Comparison of ENCODE assay signal across 9 cellular contexts in the genomic region with DNA sequence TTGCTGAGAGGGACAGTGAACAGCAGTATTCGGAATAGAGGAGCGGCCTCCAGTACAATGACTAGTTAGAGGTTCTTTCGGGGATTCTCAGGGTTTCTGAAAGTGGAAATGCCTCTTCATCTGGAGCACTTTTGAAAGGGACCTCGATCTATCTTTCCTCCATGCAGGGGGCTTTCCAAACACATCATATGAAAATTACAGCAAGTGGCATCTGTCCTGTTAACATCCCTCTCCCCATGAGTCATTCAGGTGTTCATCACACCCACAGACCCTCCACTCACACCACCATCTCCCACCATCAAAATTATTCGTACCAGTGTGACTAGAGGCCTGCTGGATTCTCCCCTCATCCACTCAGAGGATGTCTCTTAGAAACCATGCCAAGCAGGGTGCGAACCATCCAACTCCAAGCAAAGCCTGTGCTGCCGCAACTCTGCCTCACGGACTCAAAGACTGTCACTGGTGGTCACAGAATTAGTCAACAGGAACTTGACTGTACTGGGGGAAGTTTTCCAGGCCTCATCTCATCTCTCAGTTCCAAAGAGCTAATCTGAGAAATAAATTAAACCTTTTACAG.
A peak's percentile ranks its signal among the peaks of the same experiment; 100 is the strongest.
DNase-seq lines count a peak whose midpoint lies in the region; ATAC-seq, FAIRE-seq and TF ChIP-seq lines count a peak whose summit lies in the region.
"Had no signal": no experiment of that assay in that cellular context is flagged by ENCODE, and none has a peak within 500 bp of the region (broad histone marks: within the 10 kb centered on the region; RNA-seq: fewer than 3 reads in every experiment).

No MANE protein-coding gene starts in this region.

- in situ Hi-C loops in GM12878 (cut with MboI) = no loop called here

- DNase-seq in GM12892 (ENCODE audit: insufficient read length) (peak; percentile 27), GM12878 (ENCODE audit: low read depth, low spot score) (peak; percentile 88), medulla oblongata (ENCODE audit: extremely low spot score) (no peak), progenitor cell of endocrine pancreas (ENCODE audit: low spot score, unreplicated experiment) (no peak), pancreas (no peak), erythroblast (lab: John Stamatoyannopoulos, UW) (no peak)
- DNase-seq: NCI-H774 had no signal

- H3K27me3 ChIP-seq in GM12878 (replicated peaks in 1 of 2; ENCODE audit: control insufficient read depth in 2 of 2, insufficient read depth in 2 of 2, low read length in 1 of 2) (no peaks in the 10 kb centered on the region), pancreas (no peaks in the 10 kb centered on the region)

- peak overlapping the region; percentile 72 for H2AFZ ChIP-seq in GM12878 (ENCODE audit: control insufficient read depth, low read depth, low read length)

- H3K9ac ChIP-seq in GM12878 (ENCODE audit: control insufficient read depth, insufficient read depth, low read length) = peak overlapping the region; percentile 69

- H3K4me3 Mint-ChIP-seq in progenitor cell of endocrine pancreas (ENCODE audit: low read depth) = no peak overlapping the region

- TSS peak; percentile 24 for BruUV-seq in GM12878 (replicated peaks; lab: Mats Ljungman, UMichigan)

- RAD21 ChIA-PET in GM12878 (lab: Charles Lee; ENCODE audit: unreplicated experiment) = interaction anchor here (0.6 to 1.9 kb wide), 8 partner anchors 10 to 114 kb away, joined by 3 to 7 read pairs (median 4); no protein-coding TSS in a partner anchor

- TF ChIP-seq POLR2A in GM12892 (IDR thresholded peaks at IDR 0.05; ENCODE audit: low read depth, low read length) = peak; percentile 30; the same call in 1 of the 2 replicates
- no peak for TF ChIP-seq POLR2A in GM12878 (IDR thresholded peaks at IDR 0.05; ENCODE audit: low read depth, low read length)
- TF ChIP-seq POLR2A in erythroblast (IDR thresholded peaks at IDR 0.05; ENCODE audit: low read length) = no peak

- H3K4me1 Mint-ChIP-seq in progenitor cell of endocrine pancreas (ENCODE audit: low read depth) = no peaks in the 10 kb centered on the region

- TF ChIP-seq CTCF in GM12878 (IDR thresholded peaks at IDR 0.05 in 2 of 3, conservative IDR thresholded peaks at IDR 0.05 in 1 of 3; ENCODE audit: control insufficient read depth in 2 of 3, extremely low read depth in 1 of 3, insufficient read depth in 1 of 3, low read depth in 3 of 3, low read length in 3 of 3) (no peak), progenitor cell of endocrine pancreas (IDR thresholded peaks at IDR 0.05; ENCODE audit: unreplicated experiment) (no peak), pancreas (IDR thresholded peaks at IDR 0.05) (no peak)

- H3K27ac ChIP-seq in GM12878 (ENCODE audit: control insufficient read depth, insufficient read depth) = peak overlapping the region; percentile 92
- H3K27ac ChIP-seq in pancreas = no peak overlapping the region

- FAIRE-seq in GM12892 (lab: Jason Lieb, UNC) (peak; percentile 98), GM12878 (lab: Jason Lieb, UNC) (peak; percentile 95), pancreas (lab: Jason Lieb, UNC) (no peak)

- H3K9me3 Mint-ChIP-seq in progenitor cell of endocrine pancreas (ENCODE audit: low read depth) = peaks cover 5% of the 10 kb centered on the region

- peaks cover 31% of the 10 kb centered on the region for H3K79me2 ChIP-seq in GM12878 (ENCODE audit: control insufficient read depth, insufficient read depth, low read length)

- H3K9me3 ChIP-seq in GM12878 (replicated peaks; ENCODE audit: control insufficient read depth, insufficient read depth, low read length) (peaks cover 15% of the 10 kb centered on the region; the same call in 2 of the 3 replicates), pancreas (no peaks in the 10 kb centered on the region)

- 4% methylated on average over 8 of the region's 8 CpGs for WGBS in GM12878 (ENCODE audit: insufficient coverage, insufficient replicate concordance, low lambda C conversion rate, missing lambda C conversion rate)
- WGBS in pancreas, 2 donors = 83 to 88% methylated on average over 8 of the region's 8 CpGs

- ATAC-seq in GM21526 (IDR thresholded peaks at IDR 0.05; ENCODE audit: low FRiP score, unreplicated experiment) = peak; percentile 85
- ATAC-seq in HG03565 (IDR thresholded peaks at IDR 0.05; ENCODE audit: unreplicated experiment) = peak; percentile 84
- peak; percentile 91 for ATAC-seq in GM12878
- no peak for ATAC-seq in pancreas

- TF ChIP-seq EP300 in GM12878 (IDR thresholded peaks at IDR 0.05; ENCODE audit: borderline replicate concordance in 1 of 2, control insufficient read depth in 1 of 2, low read depth in 2 of 2, low read length in 2 of 2) = peak; percentile 61 to 79

- peaks cover 20% of the 10 kb centered on the region for H3K4me1 ChIP-seq in GM12878 (ENCODE audit: control insufficient read depth, insufficient read depth, low read length)
- no peaks in the 10 kb centered on the region for H3K4me1 ChIP-seq in pancreas

- no peaks in the 10 kb centered on the region for H3K36me3 Mint-ChIP-seq in progenitor cell of endocrine pancreas (ENCODE audit: insufficient read depth)

- H3K4me2 ChIP-seq in GM12878 (ENCODE audit: control insufficient read depth, insufficient read depth) = peak overlapping the region; percentile 97

- intact Hi-C loops in GM12878 (cut with micrococcal nuclease; ENCODE audit: unreplicated experiment) (loop anchor here (1.0 to 5.0 kb wide), 3 partner anchors 25 to 341 kb away; no protein-coding TSS in a partner anchor), pancreas (cut with DNase I) (no loop called here)

- H3K4me3 ChIP-seq in GM12878 (peak overlapping the region; percentile 54), pancreas (no peak overlapping the region)

- TF ChIP-seq RAD21 in GM12878 (IDR thresholded peaks at IDR 0.05; ENCODE audit: insufficient read depth, low read depth, low read length) = no peak

- POLR2A ChIA-PET in GM12878 (lab: Charles Lee) = interaction anchor here (2.2 kb wide), 1 partner anchor 23 kb away, joined by 5 read pairs; no protein-coding TSS in a partner anchor

- CTCF ChIA-PET in GM12878 (lab: Yijun Ruan, JAX) = interaction anchor here (2.8 kb wide), 1 partner anchor 10 kb away, joined by 21 read pairs; no protein-coding TSS in a partner anchor

- no peak overlapping the region for H3K27ac Mint-ChIP-seq in progenitor cell of endocrine pancreas

- SMC1A ChIA-PET in GM12878 (lab: Charles Lee; ENCODE audit: uncharacterized antibody, unreplicated experiment) = interaction anchor here (0.7 to 4.5 kb wide), 13 partner anchors 10 to 177 kb away, joined by 3 to 25 read pairs (median 3); no protein-coding TSS in a partner anchor

- H3K27me3 Mint-ChIP-seq in progenitor cell of endocrine pancreas = no peaks in the 10 kb centered on the region

- H3K36me3 ChIP-seq in GM12878 (ENCODE audit: control insufficient read depth in 2 of 2, insufficient read depth in 2 of 2, low read length in 1 of 2) (peaks cover 0 to 2% of the 10 kb centered on the region in 2 experiments; a peak in 2 of 4 replicates), pancreas (no peaks in the 10 kb centered on the region)

- no peaks in the 10 kb centered on the region for H4K20me1 ChIP-seq in GM12878 (ENCODE audit: control insufficient read depth, insufficient read depth)

TF ChIP-seq in GM12878, 131 proteins besides CTCF, POLR2A, EP300 and RAD21 (continues in another document):
- TF ChIP-seq GABPA (IDR thresholded peaks at IDR 0.05; ENCODE audit: low read depth) (peak; percentile 22; the same call in 1 of the 2 replicates), MEF2A (IDR thresholded peaks at IDR 0.05; ENCODE audit: insufficient read depth, low read depth, low read length) (0 out of 2 replicates have a peak, but pooled peaks have one; percentile 4), FOXM1 (IDR thresholded peaks at IDR 0.05; ENCODE audit: low read depth, low read length) (peak; percentile 88), MTA2 (IDR thresholded peaks at IDR 0.05; ENCODE audit: low read depth) (peak; percentile 84), SREBF1 (IDR thresholded peaks at IDR 0.05; ENCODE audit: low read length) (no peak), HDGF (IDR thresholded peaks at IDR 0.05) (peak; percentile 72; the same call in 1 of the 2 replicates), POLR2AphosphoS5 (IDR thresholded peaks at IDR 0.05; ENCODE audit: low read length) (no peak; the same call in none of the 2 replicates)
- TF ChIP-seq, protein P1, sequence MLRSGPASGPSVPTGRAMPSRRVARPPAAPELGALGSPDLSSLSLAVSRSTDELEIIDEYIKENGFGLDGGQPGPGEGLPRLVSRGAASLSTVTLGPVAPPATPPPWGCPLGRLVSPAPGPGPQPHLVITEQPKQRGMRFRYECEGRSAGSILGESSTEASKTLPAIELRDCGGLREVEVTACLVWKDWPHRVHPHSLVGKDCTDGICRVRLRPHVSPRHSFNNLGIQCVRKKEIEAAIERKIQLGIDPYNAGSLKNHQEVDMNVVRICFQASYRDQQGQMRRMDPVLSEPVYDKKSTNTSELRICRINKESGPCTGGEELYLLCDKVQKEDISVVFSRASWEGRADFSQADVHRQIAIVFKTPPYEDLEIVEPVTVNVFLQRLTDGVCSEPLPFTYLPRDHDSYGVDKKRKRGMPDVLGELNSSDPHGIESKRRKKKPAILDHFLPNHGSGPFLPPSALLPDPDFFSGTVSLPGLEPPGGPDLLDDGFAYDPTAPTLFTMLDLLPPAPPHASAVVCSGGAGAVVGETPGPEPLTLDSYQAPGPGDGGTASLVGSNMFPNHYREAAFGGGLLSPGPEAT (IDR thresholded peaks at IDR 0.05; ENCODE audit: low read depth) = peak; percentile 95
- TF ChIP-seq, protein P2, sequence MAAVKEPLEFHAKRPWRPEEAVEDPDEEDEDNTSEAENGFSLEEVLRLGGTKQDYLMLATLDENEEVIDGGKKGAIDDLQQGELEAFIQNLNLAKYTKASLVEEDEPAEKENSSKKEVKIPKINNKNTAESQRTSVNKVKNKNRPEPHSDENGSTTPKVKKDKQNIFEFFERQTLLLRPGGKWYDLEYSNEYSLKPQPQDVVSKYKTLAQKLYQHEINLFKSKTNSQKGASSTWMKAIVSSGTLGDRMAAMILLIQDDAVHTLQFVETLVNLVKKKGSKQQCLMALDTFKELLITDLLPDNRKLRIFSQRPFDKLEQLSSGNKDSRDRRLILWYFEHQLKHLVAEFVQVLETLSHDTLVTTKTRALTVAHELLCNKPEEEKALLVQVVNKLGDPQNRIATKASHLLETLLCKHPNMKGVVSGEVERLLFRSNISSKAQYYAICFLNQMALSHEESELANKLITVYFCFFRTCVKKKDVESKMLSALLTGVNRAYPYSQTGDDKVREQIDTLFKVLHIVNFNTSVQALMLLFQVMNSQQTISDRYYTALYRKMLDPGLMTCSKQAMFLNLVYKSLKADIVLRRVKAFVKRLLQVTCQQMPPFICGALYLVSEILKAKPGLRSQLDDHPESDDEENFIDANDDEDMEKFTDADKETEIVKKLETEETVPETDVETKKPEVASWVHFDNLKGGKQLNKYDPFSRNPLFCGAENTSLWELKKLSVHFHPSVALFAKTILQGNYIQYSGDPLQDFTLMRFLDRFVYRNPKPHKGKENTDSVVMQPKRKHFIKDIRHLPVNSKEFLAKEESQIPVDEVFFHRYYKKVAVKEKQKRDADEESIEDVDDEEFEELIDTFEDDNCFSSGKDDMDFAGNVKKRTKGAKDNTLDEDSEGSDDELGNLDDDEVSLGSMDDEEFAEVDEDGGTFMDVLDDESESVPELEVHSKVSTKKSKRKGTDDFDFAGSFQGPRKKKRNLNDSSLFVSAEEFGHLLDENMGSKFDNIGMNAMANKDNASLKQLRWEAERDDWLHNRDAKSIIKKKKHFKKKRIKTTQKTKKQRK (IDR thresholded peaks at IDR 0.05; ENCODE audit: low read depth, low read length) = no peak

Comparison
In these comparisons a context has a peak if more than half of its experiments do, and no peak if none do; other contexts are left out.
1. DNase-seq: peak in GM12892 (single experiment) and GM12878 (single experiment); none in medulla oblongata (single experiment), progenitor cell of endocrine pancreas (single experiment), pancreas (0 of 6) and erythroblast (0 of 2).
2. ATAC-seq: peak in GM21526 (single experiment), HG03565 (single experiment) and GM12878 (single experiment); none in pancreas (0 of 4).